9 cellular contexts compared by ENCODE assay signal in the genomic region with DNA sequence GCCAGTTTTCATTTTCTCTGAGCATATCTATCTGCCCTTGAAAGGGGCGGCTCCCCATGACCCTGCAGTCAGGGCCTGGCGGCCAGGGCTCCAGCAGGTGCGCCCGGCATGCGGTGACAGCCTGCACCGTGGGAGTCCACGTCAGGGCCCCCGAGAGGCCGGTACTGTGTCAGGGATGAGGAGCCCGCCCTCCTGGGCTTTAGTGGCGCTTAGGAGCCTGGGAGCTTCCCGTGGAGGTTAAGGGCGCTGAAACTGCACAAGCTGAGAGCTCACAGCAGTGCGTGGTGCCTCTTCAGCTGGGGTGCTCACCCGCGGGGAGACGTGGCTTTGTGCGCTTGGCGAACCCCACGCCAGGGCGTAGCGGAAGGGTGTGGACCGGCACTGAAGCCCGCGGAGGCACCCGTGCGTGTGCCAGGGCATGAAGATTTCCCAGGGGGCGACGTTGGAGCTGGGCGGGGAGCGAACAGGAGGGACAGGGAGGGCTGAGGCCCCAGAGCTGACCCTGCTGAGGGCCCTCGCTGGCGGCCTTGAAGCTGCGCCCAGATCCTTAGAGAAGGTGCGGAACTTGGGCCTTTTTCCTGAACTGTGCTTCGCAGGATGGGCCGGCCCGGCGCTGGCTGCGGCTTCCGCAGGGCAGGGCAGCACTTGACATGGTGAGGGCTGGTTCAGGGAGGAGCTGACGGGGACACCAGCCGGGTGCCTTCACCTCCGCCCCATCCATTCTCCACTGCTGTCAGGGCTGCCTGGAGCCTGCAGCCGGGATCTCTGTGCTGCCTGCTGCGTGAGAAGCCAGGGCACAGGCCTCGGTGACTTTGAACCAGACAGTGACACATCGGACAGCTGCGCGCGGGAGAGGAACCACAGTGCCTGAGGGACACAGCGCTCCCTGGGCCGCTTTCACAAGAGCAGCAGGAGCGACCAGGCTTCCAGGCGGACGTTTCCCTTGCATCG. TPM values are rescaled to one million over a fixed set of nuclear protein-coding genes. Genes with fewer than 3 reads are reported as not detected.
DNase-seq lines count a peak whose midpoint lies in the region; TF ChIP-seq lines count a peak whose summit lies in the region.
"Had no signal": no experiment of that assay in that cellular context is flagged by ENCODE, and none has a peak within 500 bp of the region (broad histone marks: within the 10 kb centered on the region; RNA-seq: fewer than 3 reads in every experiment).

No MANE protein-coding gene starts in this region.

- no peak for TF ChIP-seq EP300 in tibial nerve (IDR thresholded peaks at IDR 0.05)

- 26 to 61% methylated on average over 21 to 29 of the region's 57 CpGs for WGBS in tibial nerve, 2 donors

- no peaks in the 10 kb centered on the region for H3K27me3 ChIP-seq in tibial nerve
- H3K27me3 ChIP-seq: SJSA1 had no signal

- no peaks in the 10 kb centered on the region for H3K36me3 ChIP-seq in tibial nerve
- H3K36me3 ChIP-seq: SJSA1 had no signal

- H3K4me1 Mint-ChIP-seq in dendritic cell treated with granulocyte-macrophage colony-stimulating factor and Interleukin-4, amounts not matched to agents 40 ng/mL and 50 ng/mL, for 4 days (ENCODE audit: low read depth): peaks cover 71% of the 10 kb centered on the region

- H3K9me3 Mint-ChIP-seq in dendritic cell treated with granulocyte-macrophage colony-stimulating factor and Interleukin-4, amounts not matched to agents 40 ng/mL and 50 ng/mL, for 4 days: no peaks in the 10 kb centered on the region

- H3K4me3 ChIP-seq in tibial nerve: peak overlapping the region; percentile 25 to 50 (median 47)
- H3K4me3 ChIP-seq: SJSA1 had no signal

- no peaks in the 10 kb centered on the region for H3K9me3 ChIP-seq in tibial nerve
- H3K9me3 ChIP-seq: SJSA1 had no signal

- peak overlapping the region in 2 of 4 donors; percentile 36 to 75 for H3K27ac ChIP-seq in tibial nerve
- H3K27ac ChIP-seq: SJSA1 had no signal

- DNase-seq in EL (peak; percentile 72), HS-27A (ENCODE audit: low read depth) (peak; percentile 23), mesenteric fat pad (ENCODE audit: low spot score) (peak; percentile 92), tibial nerve (ENCODE audit: low spot score in 2 of 2) (peak; percentile 33 to 42), NCI-H345 (lab: John Stamatoyannopoulos, UW) (no peak), NCI-H1436 (lab: John Stamatoyannopoulos, UW) (no peak)
- DNase-seq in activated CD4-positive, CD25-positive, alpha-beta regulatory T cell (lab: John Stamatoyannopoulos, UW): peak in 3 of 4 experiments; percentile 13 to 20 (median 18)

- H3K27ac Mint-ChIP-seq in dendritic cell treated with granulocyte-macrophage colony-stimulating factor and Interleukin-4, amounts not matched to agents 40 ng/mL and 50 ng/mL, for 4 days: peak overlapping the region; percentile 89

- peaks cover 29% of the 10 kb centered on the region for H3K27me3 Mint-ChIP-seq in dendritic cell treated with granulocyte-macrophage colony-stimulating factor and Interleukin-4, amounts not matched to agents 40 ng/mL and 50 ng/mL, for 4 days

- no peak for TF ChIP-seq CTCF in tibial nerve (IDR thresholded peaks at IDR 0.05)

- TF ChIP-seq POLR2A in tibial nerve (IDR thresholded peaks at IDR 0.05): no peak

- no peaks in the 10 kb centered on the region for H3K36me3 Mint-ChIP-seq in dendritic cell treated with granulocyte-macrophage colony-stimulating factor and Interleukin-4, amounts not matched to agents 40 ng/mL and 50 ng/mL, for 4 days (ENCODE audit: low read depth)

- intact Hi-C loops in dendritic cell treated with granulocyte-macrophage colony-stimulating factor and Interleukin-4, amounts not matched to agents 40 ng/mL and 50 ng/mL, for 4 days (cut with micrococcal nuclease): no loop called here

- H3K4me3 Mint-ChIP-seq in dendritic cell treated with granulocyte-macrophage colony-stimulating factor and Interleukin-4, amounts not matched to agents 40 ng/mL and 50 ng/mL, for 4 days: peak overlapping the region; percentile 89

- peaks cover 0 to 40% (median 11%) of the 10 kb centered on the region in 4 donors for H3K4me1 ChIP-seq in tibial nerve
- H3K4me1 ChIP-seq: SJSA1 had no signal

RNA-seq across cellular contexts. Expression of gene HTT-AS, which starts 32.9 kb away (rescaled TPM):
- not detected for total RNA-seq in mesenteric fat pad
- total RNA-seq in tibial nerve: not detected
- total RNA-seq: SJSA1 had no signal

RNA-seq across cellular contexts. Expression of gene HTT, which starts 33.0 kb away (rescaled TPM):
- total RNA-seq in mesenteric fat pad (56.5 TPM), tibial nerve (10 to 100 TPM; 62.2 to 93.6 (median 81.2) TPM)

Comparison
In these comparisons a context has a peak if more than half of its experiments do, and no peak if none do; other contexts are left out.
1. DNase-seq: peak in EL (single experiment), HS-27A (single experiment), activated CD4-positive, CD25-positive, alpha-beta regulatory T cell (3 of 4), mesenteric fat pad (single experiment) and tibial nerve (2 of 2); none in NCI-H345 (single experiment) and NCI-H1436 (single experiment).